In genomic region chr15:92902020-92902419, GRCh38 we compare ENCODE assay signal across 10 cellular contexts. TPM values are rescaled to one million over a fixed set of nuclear protein-coding genes. Genes with fewer than 3 reads are reported as not detected.
A peak's percentile ranks its signal among the peaks of the same experiment; 100 is the strongest.
DNase-seq lines count a peak whose midpoint lies in the region; ATAC-seq, FAIRE-seq and TF ChIP-seq lines count a peak whose summit lies in the region.
"Had no signal": no experiment of that assay in that cellular context is flagged by ENCODE, and none has a peak within 500 bp of the region (broad histone marks: within the 10 kb centered on the region; RNA-seq: fewer than 3 reads in every experiment).

No MANE protein-coding gene starts in this region.

- no peaks in the 10 kb centered on the region for H3K9me3 ChIP-seq in HUES64 (ENCODE audit: insufficient read depth, low read depth, low read length)
- H3K9me3 ChIP-seq in mucosa of stomach (ENCODE audit: control insufficient read depth, low read length) = no peaks in the 10 kb centered on the region

- FAIRE-seq in bronchial epithelial cell (lab: Jason Lieb, UNC) = no peak

- peak overlapping the region; percentile 99 for H3K9ac ChIP-seq in HUES64 (ENCODE audit: low read depth, low read length)
- H3K9ac ChIP-seq in mucosa of stomach (ENCODE audit: low read length) = peak overlapping the region; percentile 100

- H3K27me3 ChIP-seq in ACC112 (ENCODE audit: insufficient read depth, low read length) = no peaks in the 10 kb centered on the region
- H3K27me3 ChIP-seq in HUES64 (ENCODE audit: insufficient read depth, low read length) = no peaks in the 10 kb centered on the region
- H3K27me3 ChIP-seq in bronchial epithelial cell (ENCODE audit: control insufficient read depth, insufficient read depth, low read length) = no peaks in the 10 kb centered on the region
- no peaks in the 10 kb centered on the region for H3K27me3 ChIP-seq in mucosa of stomach (ENCODE audit: control insufficient read depth, insufficient read depth, low read length)

- DNase-seq in bronchial epithelial cell (ENCODE audit: low read depth) (peak; percentile 29), cerebellar nuclear complex (lab: John Stamatoyannopoulos, UW) (no peak), iPS-NIHi7 (ENCODE audit: extremely low spot score) (no peak), NCI-H1105 (lab: John Stamatoyannopoulos, UW) (no peak)
- DNase-seq: occipital lobe had no signal

- H3K4me1 ChIP-seq in ACC112 (ENCODE audit: control insufficient read depth, insufficient read depth, low read length, unreplicated experiment) = peaks cover 23% of the 10 kb centered on the region
- H3K4me1 ChIP-seq in HUES64 (ENCODE audit: insufficient read depth, low read length) = peaks cover 34% of the 10 kb centered on the region
- peaks cover 19% of the 10 kb centered on the region for H3K4me1 ChIP-seq in mucosa of stomach (ENCODE audit: control insufficient read depth, insufficient read depth, low read length)

- no peak for ATAC-seq in GM21825 (IDR thresholded peaks at IDR 0.05; ENCODE audit: unreplicated experiment)

- H3K27ac ChIP-seq in ACC112 (ENCODE audit: low read depth, low read length) (peak overlapping the region; percentile 99), HUES64 (ENCODE audit: low read depth, low read length) (no peak overlapping the region)
- H3K27ac ChIP-seq: RWPE1 had no signal

- H3K36me3 ChIP-seq in ACC112 (ENCODE audit: insufficient read depth, low read length) (peaks cover 39% of the 10 kb centered on the region), HUES64 (ENCODE audit: insufficient read depth, low read length) (peaks cover 40% of the 10 kb centered on the region), bronchial epithelial cell (ENCODE audit: control insufficient read depth, insufficient read depth, low read length) (no peaks in the 10 kb centered on the region), mucosa of stomach (ENCODE audit: control insufficient read depth, insufficient read depth, low read length) (no peaks in the 10 kb centered on the region)

- no peak overlapping the region for H2AFZ ChIP-seq in ACC112 (ENCODE audit: low read length, unreplicated experiment)

- H3K79me2 ChIP-seq in ACC112 (ENCODE audit: control insufficient read depth, insufficient read depth, low read length, unreplicated experiment) = peaks cover 89% of the 10 kb centered on the region

- H3K4me3 ChIP-seq in ACC112 (ENCODE audit: low read depth, low read length) (peak overlapping the region; percentile 92), HUES64 (ENCODE audit: low read length) (peak overlapping the region; percentile 87), bronchial epithelial cell (ENCODE audit: low read depth, low read length) (peak overlapping the region; percentile 71), mucosa of stomach (ENCODE audit: low read length) (peak overlapping the region; percentile 95)

- no peak for TF ChIP-seq CTCF in bronchial epithelial cell (IDR thresholded peaks at IDR 0.05; ENCODE audit: insufficient read depth, low read length, severe bottlenecking)

- WGBS in HUES64 = 15% methylated on average over 2 of the region's 2 CpGs

RNA-seq across cellular contexts. Expression of gene CHD2, which starts 1.9 kb away (rescaled TPM):
- polyA plus RNA-seq in HUES64 (2013, experiment 1 of 2) = 15.8 TPM
- polyA plus RNA-seq in HUES64 (2013, experiment 2 of 2) = 24.0 TPM
- 65.6 and 104 TPM in 2 replicates for total RNA-seq in bronchial epithelial cell
